In the genomic region with DNA sequence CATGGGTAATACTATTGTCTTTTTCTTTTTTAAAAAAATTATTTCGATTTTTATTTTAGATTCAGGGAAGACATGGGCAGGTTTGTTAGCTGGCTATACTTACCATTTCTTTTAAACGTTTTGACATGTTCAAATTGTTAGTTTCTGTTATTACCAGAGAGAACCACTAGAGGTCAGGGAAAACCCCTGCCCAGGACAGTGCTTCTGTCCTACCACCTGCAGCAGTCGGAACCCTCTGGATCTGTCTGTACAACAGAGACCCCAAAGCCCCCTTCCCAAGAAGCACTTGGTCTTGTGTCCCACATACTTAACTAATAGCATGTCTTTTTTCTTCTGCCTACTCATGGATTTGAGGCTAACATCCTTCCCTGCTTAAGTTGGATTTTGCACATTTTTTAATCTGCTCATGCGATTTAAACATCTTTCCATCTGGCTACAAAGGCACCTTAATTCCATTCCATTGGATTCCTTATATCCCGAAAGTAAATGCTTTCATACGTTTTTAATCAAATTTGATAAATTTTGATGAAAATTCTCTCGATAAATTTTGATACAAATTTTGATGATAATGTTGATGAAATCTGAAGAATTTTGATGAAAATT, we compare ENCODE assay signal across 8 cellular contexts. TPM values are rescaled to one million over a fixed set of nuclear protein-coding genes. Genes with fewer than 3 reads are reported as not detected.
DNase-seq lines count a peak whose midpoint lies in the region; ATAC-seq and TF ChIP-seq lines count a peak whose summit lies in the region.

No MANE protein-coding gene starts in this region.

- peak; percentile 30 for DNase-seq in activated CD4-positive, alpha-beta T cell treated with anti-CD3 and anti-CD28 coated beads for 36 hours
- DNase-seq in activated CD4-positive, alpha-beta T cell treated with anti-CD3 and anti-CD28 coated beads, Interleukin-2, amount 50 U/mL, for 4 hours = no peak
- DNase-seq in PC-3 (peak; percentile 73), colonic mucosa (no peak), memory B cell (ENCODE audit: low spot score in 2 of 2) (peak in 1 of 2 donors; percentile 38)
- DNase-seq in activated CD4-positive, CD25-positive, alpha-beta regulatory T cell treated with anti-CD3 and anti-CD28 coated beads, Interleukin-2, amount 50 U/mL, for 72 hours = no peak

- TF ChIP-seq CTCF in PC-3 (conservative IDR thresholded peaks at IDR 0.05; ENCODE audit: low read depth, low read length) (peak; percentile 81), colonic mucosa (IDR thresholded peaks at IDR 0.05) (peak; percentile 53)

- H3K27ac ChIP-seq in PC-3 (ENCODE audit: low read length) (no peak overlapping the region), colonic mucosa (no peak overlapping the region)

- H3K36me3 ChIP-seq in PC-3 (ENCODE audit: low read depth, low read length) (no peaks in the 10 kb centered on the region), colonic mucosa (no peaks in the 10 kb centered on the region)

- H3K4me3 Mint-ChIP-seq in activated CD4-positive, alpha-beta T cell treated with anti-CD3 and anti-CD28 coated beads for 36 hours = no peak overlapping the region
- H3K4me3 Mint-ChIP-seq in memory B cell = no peak overlapping the region

- H3K27me3 Mint-ChIP-seq in activated CD4-positive, alpha-beta T cell treated with anti-CD3 and anti-CD28 coated beads for 36 hours = peaks cover 4% of the 10 kb centered on the region
- H3K27me3 Mint-ChIP-seq in memory B cell = no peaks in the 10 kb centered on the region

- no peak overlapping the region for H3K4me3 ChIP-seq in PC-3 (ENCODE audit: low read length)
- H3K4me3 ChIP-seq in colonic mucosa = no peak overlapping the region

- intact Hi-C loops in activated CD4-positive, alpha-beta T cell treated with anti-CD3 and anti-CD28 coated beads for 36 hours (cut with DNase I, micrococcal nuclease) = loop anchor here in 1 of 2 experiments (1.0 kb wide), 1 partner anchor 53 kb away; no protein-coding TSS in a partner anchor
- intact Hi-C loops in PC-3 (cut with micrococcal nuclease) (loop anchor here (1.0 to 5.0 kb wide), 3 partner anchors 53 to 463 kb away; no protein-coding TSS in a partner anchor), colonic mucosa (cut with DNase I) (no loop called here)

- CTCF ChIA-PET in activated CD4-positive, alpha-beta T cell treated with anti-CD3 and anti-CD28 coated beads for 36 hours (lab: Charles Lee) = interaction anchor here (0.6 to 1.5 kb wide), 2 partner anchors 36 to 53 kb away, joined by 3 to 11 read pairs; no protein-coding TSS in a partner anchor
- CTCF ChIA-PET in PC-3 (lab: Charles Lee) = interaction anchor here (1.2 to 1.6 kb wide), 2 partner anchors 53 to 96 kb away, joined by 4 to 9 read pairs; no protein-coding TSS in a partner anchor

- H3K27me3 ChIP-seq in PC-3 (ENCODE audit: low read length) (no peaks in the 10 kb centered on the region), colonic mucosa (no peaks in the 10 kb centered on the region)

- H4K20me1 ChIP-seq in PC-3 (ENCODE audit: low read length) = no peaks in the 10 kb centered on the region

- H3K4me1 ChIP-seq in PC-3 (ENCODE audit: insufficient read depth, low read length) (peaks cover 13% of the 10 kb centered on the region), colonic mucosa (peaks cover 5% of the 10 kb centered on the region)

- H3F3A ChIP-seq in PC-3 (ENCODE audit: low read length, unreplicated experiment) = no peaks in the 10 kb centered on the region

- H3K9me3 ChIP-seq in PC-3 (ENCODE audit: low read length) (no peaks in the 10 kb centered on the region), colonic mucosa (no peaks in the 10 kb centered on the region)

- H3K36me3 Mint-ChIP-seq in activated CD4-positive, alpha-beta T cell treated with anti-CD3 and anti-CD28 coated beads for 36 hours (ENCODE audit: low read depth) = no peaks in the 10 kb centered on the region
- H3K36me3 Mint-ChIP-seq in memory B cell = no peaks in the 10 kb centered on the region

- peak; percentile 61 for ATAC-seq in activated CD4-positive, alpha-beta T cell treated with anti-CD3 and anti-CD28 coated beads for 36 hours
- peak; percentile 97 for ATAC-seq in GM21515 (IDR thresholded peaks at IDR 0.05; ENCODE audit: unreplicated experiment)
- ATAC-seq in HG03558 (IDR thresholded peaks at IDR 0.05; ENCODE audit: extremely low read depth, unreplicated experiment) = peak; percentile 86
- ATAC-seq in PC-3 = peak; percentile 82
- ATAC-seq in memory B cell (ENCODE audit: low read depth) = peak; percentile 86

- H3K4me2 ChIP-seq in PC-3 (ENCODE audit: low read length) = no peak overlapping the region

- H3K9ac ChIP-seq in PC-3 (ENCODE audit: low read length) (no peak overlapping the region), colonic mucosa (ENCODE audit: low read depth in 2 of 2, low read length in 2 of 2) (no peak overlapping the region)

- H3K79me2 ChIP-seq in PC-3 (ENCODE audit: low read length) = no peaks in the 10 kb centered on the region

- H3K9me3 Mint-ChIP-seq in activated CD4-positive, alpha-beta T cell treated with anti-CD3 and anti-CD28 coated beads for 36 hours (ENCODE audit: low read depth) = no peaks in the 10 kb centered on the region
- no peaks in the 10 kb centered on the region for H3K9me3 Mint-ChIP-seq in memory B cell

- H3K9me2 ChIP-seq in PC-3 (replicated peaks; ENCODE audit: low read length) = no peaks in the 10 kb centered on the region

- POLR2A ChIA-PET in activated CD4-positive, alpha-beta T cell treated with anti-CD3 and anti-CD28 coated beads for 36 hours (lab: Charles Lee) = no interaction called here
- POLR2A ChIA-PET in PC-3 (lab: Charles Lee; ENCODE audit: unreplicated experiment) = no interaction called here

- H3K4me1 Mint-ChIP-seq in activated CD4-positive, alpha-beta T cell treated with anti-CD3 and anti-CD28 coated beads for 36 hours = no peaks in the 10 kb centered on the region
- peaks cover 3% of the 10 kb centered on the region for H3K4me1 Mint-ChIP-seq in memory B cell

- BruUV-seq in PC-3 (replicated peaks; lab: Mats Ljungman, UMichigan) = no TSS peak

- no peak overlapping the region for H2AFZ ChIP-seq in PC-3 (ENCODE audit: low read length)

- no peak overlapping the region for H3K27ac Mint-ChIP-seq in activated CD4-positive, alpha-beta T cell treated with anti-CD3 and anti-CD28 coated beads for 36 hours
- H3K27ac Mint-ChIP-seq in memory B cell = no peak overlapping the region

RNA-seq across cellular contexts. Expression of a gene that starts 10.0 kb away (rescaled TPM):
- total RNA-seq in activated CD4-positive, alpha-beta T cell treated with anti-CD3 and anti-CD28 coated beads for 36 hours = under 1 TPM; 0.63 to 0.78 TPM
- total RNA-seq in PC-3 (2014; rRNA removed) (5.9 and 6.3 TPM in 2 replicates), colonic mucosa (10 to 100 TPM; 29.4 to 80.6 TPM)

Comparison
In these comparisons a context has a peak if more than half of its experiments do, and no peak if none do; other contexts are left out.
1. DNase-seq: peak in activated CD4-positive, alpha-beta T cell treated with anti-CD3 and anti-CD28 coated beads for 36 hours (single experiment) and PC-3 (single experiment); none in activated CD4-positive, alpha-beta T cell treated with anti-CD3 and anti-CD28 coated beads, Interleukin-2, amount 50 U/mL, for 4 hours (0 of 2), colonic mucosa (single experiment) and activated CD4-positive, CD25-positive, alpha-beta regulatory T cell treated with anti-CD3 and anti-CD28 coated beads, Interleukin-2, amount 50 U/mL, for 72 hours (single experiment).
2. Peak in every context shown above with its lines, with median percentiles within 50 percentile points of each other: ATAC-seq.